ENCODE assay signal across 8 cellular contexts in genomic region chr1:110619412-110620249, GRCh38. TPM values are rescaled to one million over a fixed set of nuclear protein-coding genes. Genes with fewer than 3 reads are reported as not detected.
DNase-seq lines count a peak whose midpoint lies in the region; ATAC-seq and TF ChIP-seq lines count a peak whose summit lies in the region.

No MANE protein-coding gene starts in this region.

- intact Hi-C loops in HCT116 (cut with micrococcal nuclease) (loop anchor here (1.0 to 5.0 kb wide), 3 partner anchors 142 to 207 kb away; no protein-coding TSS in a partner anchor), ovary (cut with DNase I) (loop anchor here in 3 of 4 donors (5.0 to 10.0 kb wide), 3 partner anchors 65 to 1375 kb away; no protein-coding TSS in a partner anchor), transverse colon (cut with DNase I; ENCODE audit: low total_unique reads) (loop anchor here (10.0 kb wide), 1 partner anchor 65 kb away; no protein-coding TSS in a partner anchor)
- intact Hi-C loops in activated naive CD4-positive, alpha-beta T cell treated with anti-CD3 and anti-CD28 coated beads for 36 hours (cut with micrococcal nuclease), result loop anchor here (1.0 to 2.0 kb wide), 7 partner anchors 12 to 413 kb away; no protein-coding TSS in a partner anchor

- H3K4me1 Mint-ChIP-seq in activated naive CD4-positive, alpha-beta T cell treated with anti-CD3 and anti-CD28 coated beads for 36 hours (ENCODE audit: low read depth), result peaks cover 23% of the 10 kb centered on the region

- H3K36me3 Mint-ChIP-seq in activated naive CD4-positive, alpha-beta T cell treated with anti-CD3 and anti-CD28 coated beads for 36 hours (ENCODE audit: low read depth), result no peaks in the 10 kb centered on the region

- H3K79me2 ChIP-seq in HCT116 (ENCODE audit: insufficient read depth, low read length), result no peaks in the 10 kb centered on the region

- H3K27me3 Mint-ChIP-seq in activated naive CD4-positive, alpha-beta T cell treated with anti-CD3 and anti-CD28 coated beads for 36 hours (ENCODE audit: low read depth), result no peaks in the 10 kb centered on the region

- H3K36me3 ChIP-seq in GM06990 (ENCODE audit: control insufficient read depth, insufficient read depth, low read length) (no peaks in the 10 kb centered on the region), HCT116 (ENCODE audit: control insufficient read depth in 1 of 2, insufficient read depth in 2 of 2, low read length in 2 of 2) (no peaks in the 10 kb centered on the region), MG63 (no peaks in the 10 kb centered on the region), SJCRH30 (no peaks in the 10 kb centered on the region), ovary (no peaks in the 10 kb centered on the region), transverse colon (no peaks in the 10 kb centered on the region)

- H3K4me3 ChIP-seq in GM06990 (replicated peaks; ENCODE audit: low read depth, low read length), result peak overlapping the region; percentile 71
- H3K4me3 ChIP-seq in HCT116 (replicated peaks in 1 of 2; ENCODE audit: low read depth in 1 of 2, low read length in 2 of 2), result no peak overlapping the region
- no peak overlapping the region for H3K4me3 ChIP-seq in MG63
- no peak overlapping the region for H3K4me3 ChIP-seq in SJCRH30
- H3K4me3 ChIP-seq in ovary, result no peak overlapping the region
- H3K4me3 ChIP-seq in transverse colon, result peak overlapping the region in 2 of 4 donors; percentile 3 to 32

- H3K9me3 Mint-ChIP-seq in activated naive CD4-positive, alpha-beta T cell treated with anti-CD3 and anti-CD28 coated beads for 36 hours, result peaks cover 2% of the 10 kb centered on the region

- TF ChIP-seq CTCF in GM06990 (IDR thresholded peaks at IDR 0.05; ENCODE audit: insufficient read depth, low read length, poor library complexity, severe bottlenecking) (peak; percentile 93), HCT116 (IDR thresholded peaks at IDR 0.05 in 2 of 3, conservative IDR thresholded peaks at IDR 0.05 in 1 of 3; ENCODE audit: borderline replicate concordance in 1 of 3, insufficient read depth in 1 of 3, low read depth in 2 of 3, low read length in 2 of 3) (peak; percentile 80 to 98 (median 93); a peak in 5 of 6 replicates), ovary (IDR thresholded peaks at IDR 0.05) (peak; percentile 70 to 79 (median 73)), transverse colon (IDR thresholded peaks at IDR 0.05) (peak; percentile 88 to 96 (median 89))

- TF ChIP-seq POLR2A in HCT116 (IDR thresholded peaks at IDR 0.05; ENCODE audit: borderline replicate concordance, extremely low read depth, insufficient read depth, insufficient read length) (no peak), ovary (IDR thresholded peaks at IDR 0.05) (no peak), transverse colon (IDR thresholded peaks at IDR 0.05) (no peak)

- CTCF ChIA-PET in HCT116 (lab: Charles Lee), result interaction anchor here (0.6 to 3.5 kb wide), 17 partner anchors 10 to 373 kb away, joined by 3 to 52 read pairs (median 5); no protein-coding TSS in a partner anchor
- CTCF ChIA-PET in activated naive CD4-positive, alpha-beta T cell treated with anti-CD3 and anti-CD28 coated beads for 36 hours (lab: Charles Lee), result interaction anchor here (0.7 to 7.0 kb wide), 42 partner anchors 10 to 597 kb away, joined by 3 to 194 read pairs (median 5); partner anchors contain the start of genes KCNA2 and KCNA3

- in situ Hi-C loops in transverse colon (cut with MboI; ENCODE audit: low pct_ligation_motif_present in 1 of 4, low pct_unique_long_range_greater_than_20kb in 1 of 4, low sequenced_read_pairs in 3 of 4), result loop anchor here in 3 of 4 donors (5.0 to 10.0 kb wide), 4 partner anchors 65 to 158 kb away; no protein-coding TSS in a partner anchor

- POLR2A ChIA-PET in HCT116 (lab: Charles Lee), result interaction anchor here (1.0 kb wide), 1 partner anchor 145 kb away, joined by 3 read pairs; no protein-coding TSS in a partner anchor

- RAD21 ChIA-PET in HCT116 (lab: Charles Lee; ENCODE audit: low non-redundant PET in 1 of 2, low total read pairs in 2 of 2, uncharacterized antibody in 2 of 2, unreplicated experiment in 2 of 2), result interaction anchor here in 1 of 2 experiments (1.4 kb wide), 3 partner anchors 146 to 164 kb away, joined by 3 to 5 read pairs (median 4); no protein-coding TSS in a partner anchor

- TF ChIP-seq RAD21 in HCT116 (IDR thresholded peaks at IDR 0.05; ENCODE audit: low read depth), result peak; percentile 76

- WGBS in ovary, 3 donors, result 3 to 4% (median 3%) methylated on average over 27 of the region's 27 CpGs
- WGBS in transverse colon (ENCODE audit: low coverage in 1 of 2), 2 donors, result 1 to 4% methylated on average over 15 to 26 of the region's 27 CpGs

- peak overlapping the region; percentile 58 for H3K4me2 ChIP-seq in HCT116 (ENCODE audit: low read length)

- BruUV-seq in HCT116 (replicated peaks; lab: Mats Ljungman, UMichigan), result no TSS peak

- no peak overlapping the region for H3K27ac Mint-ChIP-seq in activated naive CD4-positive, alpha-beta T cell treated with anti-CD3 and anti-CD28 coated beads for 36 hours

- ATAC-seq in HCT116, result peak; percentile 88

- H3K27me3 ChIP-seq in GM06990 (replicated peaks; ENCODE audit: control insufficient read depth, insufficient read depth, low read length) (no peaks in the 10 kb centered on the region), HCT116 (ENCODE audit: insufficient read depth, low read length) (peaks cover 22% of the 10 kb centered on the region), MG63 (peaks cover 61% of the 10 kb centered on the region), SJCRH30 (peaks cover 6% of the 10 kb centered on the region; the same call in 1 of the 2 replicates), ovary (no peaks in the 10 kb centered on the region), transverse colon (peaks cover 36% of the 10 kb centered on the region)

- no peaks in the 10 kb centered on the region for H3K9me2 ChIP-seq in HCT116 (ENCODE audit: insufficient read depth)

- DNase-seq in GM06990 (ENCODE audit: extremely low read depth, insufficient read length) (peak; percentile 89), HCT116 (ENCODE audit: low read depth, low spot score) (peak; percentile 63), MG63 (peak; percentile 88), SJCRH30 (peak; percentile 70 to 81), globus pallidus (ENCODE audit: low spot score) (peak; percentile 69), ovary (peak; percentile 62 to 83 (median 77)), transverse colon (peak; percentile 88)
- DNase-seq in activated naive CD4-positive, alpha-beta T cell treated with anti-CD3 and anti-CD28 coated beads for 36 hours, result peak; percentile 89

- H3K9me3 ChIP-seq in HCT116 (ENCODE audit: control insufficient read depth in 1 of 2, insufficient read depth in 1 of 2, low read depth in 1 of 2, low read length in 2 of 2), result no peaks in the 10 kb centered on the region
- H3K9me3 ChIP-seq in MG63, result no peaks in the 10 kb centered on the region
- H3K9me3 ChIP-seq in SJCRH30 (replicated peaks), result no peaks in the 10 kb centered on the region
- H3K9me3 ChIP-seq in ovary, result no peaks in the 10 kb centered on the region
- H3K9me3 ChIP-seq in transverse colon, result no peaks in the 10 kb centered on the region

- no peak overlapping the region for H3K27ac ChIP-seq in HCT116 (ENCODE audit: low read depth, low read length)
- no peak overlapping the region for H3K27ac ChIP-seq in SJCRH30
- H3K27ac ChIP-seq in ovary, result no peak overlapping the region
- H3K27ac ChIP-seq in transverse colon, result peak overlapping the region in 3 of 4 donors; percentile 28 to 62 (median 42)

- peaks cover 8 to 22% of the 10 kb centered on the region in 2 experiments for H3K4me1 ChIP-seq in HCT116 (ENCODE audit: control insufficient read depth in 1 of 2, insufficient read depth in 2 of 2, low read length in 2 of 2)
- H3K4me1 ChIP-seq in SJCRH30, result no peaks in the 10 kb centered on the region
- peaks cover 3% of the 10 kb centered on the region for H3K4me1 ChIP-seq in ovary (ENCODE audit: insufficient read depth)
- peaks cover 0 to 12% (median 6%) of the 10 kb centered on the region in 4 donors for H3K4me1 ChIP-seq in transverse colon

- no peak overlapping the region for H3K9ac ChIP-seq in HCT116 (ENCODE audit: low read length)

- no peak for TF ChIP-seq EP300 in ovary (IDR thresholded peaks at IDR 0.05)
- no peak for TF ChIP-seq EP300 in transverse colon (IDR thresholded peaks at IDR 0.05; ENCODE audit: low read depth)

- no peaks in the 10 kb centered on the region for H4K20me1 ChIP-seq in HCT116 (ENCODE audit: insufficient read depth)

- peak overlapping the region; percentile 81 for H2AFZ ChIP-seq in HCT116 (ENCODE audit: low read depth, low read length, poor library complexity, severe bottlenecking)

- H3K4me3 Mint-ChIP-seq in activated naive CD4-positive, alpha-beta T cell treated with anti-CD3 and anti-CD28 coated beads for 36 hours, result peak overlapping the region; percentile 72

TF ChIP-seq in HCT116, 20 proteins besides CTCF, POLR2A, EP300 and RAD21 (continues in another document):
- TF ChIP-seq MAX (IDR thresholded peaks at IDR 0.05), result 0 out of 2 replicates have a peak, but pooled peaks have one; percentile 56
- TF ChIP-seq YY1 (IDR thresholded peaks at IDR 0.05; ENCODE audit: extremely low read depth, insufficient replicate concordance, low read depth, low read length), result peak; percentile 36
- no peak for TF ChIP-seq POLR2AphosphoS5 (IDR thresholded peaks at IDR 0.05; ENCODE audit: low read depth, low read length)
- no peak for TF ChIP-seq EZH2phosphoT487 (IDR thresholded peaks at IDR 0.05; ENCODE audit: borderline replicate concordance)
- TF ChIP-seq EGR1 (IDR thresholded peaks at IDR 0.05; ENCODE audit: low read depth), result peak; percentile 99

RNA-seq across cellular contexts. Expression of gene KCNA2, which starts 13.5 kb away (rescaled TPM):
- total RNA-seq in HCT116 (2021; ENCODE audit: unreplicated experiment) (not detected), ovary (1 to 10 TPM in 1 of 7 donors, under 1 TPM in 6; under 0.01 to 1.7 (median 0.51) TPM), transverse colon (1 to 10 TPM in 1 of 4 donors, under 1 TPM in 2, not detected in 1; 0.40 to 1.7 (median 0.68) TPM)
- polyA plus RNA-seq in HCT116 (2012), result not detected in 2 replicates
- 0.17 TPM in 1 of 2 replicates, not detected in the other for total RNA-seq in MG63 (2014; rRNA removed; shearing (Covaris generic); ENCODE audit: low replicate concordance)
- not detected in 2 replicates for total RNA-seq in SJCRH30 (2014; rRNA removed; shearing (Covaris generic))
- total RNA-seq in activated naive CD4-positive, alpha-beta T cell treated with anti-CD3 and anti-CD28 coated beads for 36 hours, result under 1 TPM; 0.19 to 0.64 TPM
- under 1 TPM; 0.13 to 0.62 TPM for polyA plus RNA-seq in ovary

RNA-seq across cellular contexts. Expression of gene KCNA3, which starts 55.1 kb away (rescaled TPM):
- 0.07 TPM for total RNA-seq in HCT116 (2021; ENCODE audit: unreplicated experiment)
- not detected in 2 replicates for polyA plus RNA-seq in HCT116 (2012)
- total RNA-seq in MG63 (2014; rRNA removed; shearing (Covaris generic); ENCODE audit: low replicate concordance), result not detected in 2 replicates
- total RNA-seq in SJCRH30 (2014; rRNA removed; shearing (Covaris generic)), result not detected in 2 replicates
- 10 to 100 TPM; 15.3 to 15.4 TPM for total RNA-seq in activated naive CD4-positive, alpha-beta T cell treated with anti-CD3 and anti-CD28 coated beads for 36 hours
- total RNA-seq in ovary, result 1 to 10 TPM in 4 of 7 donors, under 1 TPM in 3; 0.55 to 2.1 (median 1.4) TPM
- 1 to 10 TPM in 1 of 2 donors, under 1 TPM in 1; 0.21 to 1.1 TPM for polyA plus RNA-seq in ovary
- total RNA-seq in transverse colon, result 10 to 100 TPM in 3 of 4 donors, 1 to 10 TPM in 1; 2.9 to 22.4 (median 10.9) TPM

Comparison
In these comparisons a context has a peak if more than half of its experiments do, and no peak if none do; other contexts are left out.
1. H3K27ac ChIP-seq: peak in transverse colon (3 of 4); none in HCT116 (single experiment), SJCRH30 (single experiment) and ovary (0 of 2).
2. Peak in every context shown above with its lines, with median percentiles within 50 percentile points of each other: DNase-seq and CTCF ChIP-seq.